Comparison of ENCODE assay signal across 7 cellular contexts in the genomic region with DNA sequence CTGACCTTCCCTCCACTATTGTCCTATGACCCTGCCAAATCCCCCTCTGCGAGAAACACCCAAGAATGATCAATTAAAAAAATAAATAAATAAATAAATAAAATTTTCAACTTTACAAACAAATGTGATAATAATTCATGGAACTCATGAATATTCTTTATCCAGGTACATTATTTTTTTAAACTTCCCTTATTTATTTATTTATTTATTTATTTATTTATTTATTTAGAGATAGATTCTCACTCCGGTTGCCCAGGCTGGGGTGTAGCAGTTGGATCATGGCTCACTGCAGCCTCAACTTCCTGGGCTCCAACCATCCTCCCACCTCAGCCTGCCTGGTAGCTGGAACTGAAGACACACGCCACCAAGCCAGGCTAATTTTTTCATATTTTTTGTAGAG. TPM values are rescaled to one million over a fixed set of nuclear protein-coding genes. Genes with fewer than 3 reads are reported as not detected.
DNase-seq lines count a peak whose midpoint lies in the region; ATAC-seq, FAIRE-seq and TF ChIP-seq lines count a peak whose summit lies in the region.
"Not testable (repeated sequence)": the region's sequence is repeated elsewhere in the genome, so short reads cannot be mapped to it uniquely, and the experiment has no call there.
"Had no signal": no experiment of that assay in that cellular context is flagged by ENCODE, and none has a peak within 500 bp of the region (broad histone marks: within the 10 kb centered on the region; RNA-seq: fewer than 3 reads in every experiment).

No MANE protein-coding gene starts in this region.

- not testable (repeated sequence) for H3K36me3 ChIP-seq in HEK293 (ENCODE audit: control insufficient read depth in 2 of 2, insufficient read depth in 1 of 2, low read length in 2 of 2)

- H3K4me1 ChIP-seq in A549; HEK293 (ENCODE audit: control insufficient read depth, insufficient read depth, low read length): not testable (repeated sequence)

- 79% methylated on average over 3 of the region's 3 CpGs for WGBS in A549 (ENCODE audit: missing lambda C conversion rate)

- not testable (repeated sequence) for H3K9me3 ChIP-seq in A549; HEK293 (ENCODE audit: control insufficient read depth, insufficient read depth, low read depth, low read length)

- POLR2A ChIA-PET in A549 (lab: Yijun Ruan, JAX); HEK293 (lab: Yijun Ruan, JAX): not testable (repeated sequence)

- CTCF ChIA-PET in A549 (lab: Yijun Ruan, JAX); HEK293 (lab: Yijun Ruan, JAX): not testable (repeated sequence)

- not testable (repeated sequence) for TF ChIP-seq CTCF in A549 (IDR thresholded peaks at IDR 0.05); HEK293 (tag by site-specific recombination; IDR thresholded peaks at IDR 0.05)

- not testable (repeated sequence) for ATAC-seq in A549

- TF ChIP-seq RAD21 in A549 (conservative IDR thresholded peaks at IDR 0.05 in 1 of 2, IDR thresholded peaks at IDR 0.05 in 1 of 2) = not testable (repeated sequence)

- TF ChIP-seq POLR2A in A549 (IDR thresholded peaks at IDR 0.05; ENCODE audit: low read length) = not testable (repeated sequence)

- DNase-seq in A549 (ENCODE audit: low read depth in 1 of 2, low spot score in 1 of 2) = not testable (repeated sequence)

- not testable (repeated sequence) for H3K27ac ChIP-seq in A549; HEK293 (ENCODE audit: extremely low read depth, low read depth, low read length)

- not testable (repeated sequence) for TF ChIP-seq EP300 in A549 (IDR thresholded peaks at IDR 0.05)

- not testable (repeated sequence) for H3K4me3 ChIP-seq in A549; HEK293 (ENCODE audit: low read depth, low read length)

- H3K4me2 ChIP-seq in A549 = not testable (repeated sequence)

- FAIRE-seq in A549 (lab: Jason Lieb, UNC) = not testable (repeated sequence)

TF ChIP-seq in A549, 52 proteins besides CTCF, POLR2A, EP300 and RAD21:
- TF ChIP-seq ZC3H11A (IDR thresholded peaks at IDR 0.05) = peak; percentile 52
TF ChIP-seq in A549: peak in this region for 1; not testable (repeated sequence) for 51.

TF ChIP-seq in HEK293, 187 proteins besides CTCF, POLR2A, EP300 and RAD21 (continues in another document):
- TF ChIP-seq, protein P1, sequence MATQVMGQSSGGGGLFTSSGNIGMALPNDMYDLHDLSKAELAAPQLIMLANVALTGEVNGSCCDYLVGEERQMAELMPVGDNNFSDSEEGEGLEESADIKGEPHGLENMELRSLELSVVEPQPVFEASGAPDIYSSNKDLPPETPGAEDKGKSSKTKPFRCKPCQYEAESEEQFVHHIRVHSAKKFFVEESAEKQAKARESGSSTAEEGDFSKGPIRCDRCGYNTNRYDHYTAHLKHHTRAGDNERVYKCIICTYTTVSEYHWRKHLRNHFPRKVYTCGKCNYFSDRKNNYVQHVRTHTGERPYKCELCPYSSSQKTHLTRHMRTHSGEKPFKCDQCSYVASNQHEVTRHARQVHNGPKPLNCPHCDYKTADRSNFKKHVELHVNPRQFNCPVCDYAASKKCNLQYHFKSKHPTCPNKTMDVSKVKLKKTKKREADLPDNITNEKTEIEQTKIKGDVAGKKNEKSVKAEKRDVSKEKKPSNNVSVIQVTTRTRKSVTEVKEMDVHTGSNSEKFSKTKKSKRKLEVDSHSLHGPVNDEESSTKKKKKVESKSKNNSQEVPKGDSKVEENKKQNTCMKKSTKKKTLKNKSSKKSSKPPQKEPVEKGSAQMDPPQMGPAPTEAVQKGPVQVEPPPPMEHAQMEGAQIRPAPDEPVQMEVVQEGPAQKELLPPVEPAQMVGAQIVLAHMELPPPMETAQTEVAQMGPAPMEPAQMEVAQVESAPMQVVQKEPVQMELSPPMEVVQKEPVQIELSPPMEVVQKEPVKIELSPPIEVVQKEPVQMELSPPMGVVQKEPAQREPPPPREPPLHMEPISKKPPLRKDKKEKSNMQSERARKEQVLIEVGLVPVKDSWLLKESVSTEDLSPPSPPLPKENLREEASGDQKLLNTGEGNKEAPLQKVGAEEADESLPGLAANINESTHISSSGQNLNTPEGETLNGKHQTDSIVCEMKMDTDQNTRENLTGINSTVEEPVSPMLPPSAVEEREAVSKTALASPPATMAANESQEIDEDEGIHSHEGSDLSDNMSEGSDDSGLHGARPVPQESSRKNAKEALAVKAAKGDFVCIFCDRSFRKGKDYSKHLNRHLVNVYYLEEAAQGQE (tag by site-specific recombination; IDR thresholded peaks at IDR 0.05) = 0 out of 2 replicates have a peak, but pooled peaks have one; percentile 36
- TF ChIP-seq ZXDB (tag by site-specific recombination; IDR thresholded peaks at IDR 0.05) (0 out of 2 replicates have a peak, but pooled peaks have one; percentile 32), ZNF555 (tag by site-specific recombination; conservative IDR thresholded peaks at IDR 0.05) (peak; percentile 51), ZNF433 (tag by site-specific recombination; IDR thresholded peaks at IDR 0.05; ENCODE audit: low read depth) (0 out of 2 replicates have a peak, but pooled peaks have one; percentile 17), ZNF140 (tag by site-specific recombination; IDR thresholded peaks at IDR 0.05) (peak; percentile 51; the same call in 1 of the 2 replicates), ZNF510 (tag by site-specific recombination; IDR thresholded peaks at IDR 0.05; ENCODE audit: insufficient replicate concordance) (peak; percentile 11), ZNF426 (tag by site-specific recombination; IDR thresholded peaks at IDR 0.05) (peak; percentile 57), ZBTB8A (tag by site-specific recombination; IDR thresholded peaks at IDR 0.05) (0 out of 2 replicates have a peak, but pooled peaks have one; percentile 32)

RNA-seq across cellular contexts. Expression of a gene that starts 2.2 kb away (rescaled TPM):
- polyA plus RNA-seq in A549 (2011; rRNA removed) (not detected in 2 replicates), A549 (2017; fragmentation: RNase III; extraction: RNeasy Plus Mini Kit Qiagen cat#74134 plus additional on column Dnase treatment) (0.16 to 0.18 TPM in 2 of 3 replicates, not detected in the other)
- not detected in 2 replicates for polyA plus RNA-seq in A549 (2012; cell fraction: cytosol; rRNA removed)
- polyA plus RNA-seq in A549 (2012; cell fraction: nucleus; rRNA removed) = not detected in 2 replicates
- polyA minus RNA-seq in A549 (2011; rRNA and poly(A)+ RNA removed) = not detected in 2 replicates
- polyA plus RNA-seq: AG04450; BJ; CD14-positive monocyte; CD4-positive, alpha-beta memory T cell; CD8-positive, alpha-beta memory T cell had no signal

RNA-seq across cellular contexts. Expression of a gene that starts 38.3 kb away (rescaled TPM):
- polyA plus RNA-seq in A549 (2011; rRNA removed) (111 and 129 TPM in 2 replicates), A549 (2017; fragmentation: RNase III; extraction: RNeasy Plus Mini Kit Qiagen cat#74134 plus additional on column Dnase treatment) (95.9 to 103 TPM (median 97.3 TPM) in 3 replicates)
- 117 and 127 TPM in 2 replicates for polyA plus RNA-seq in A549 (2012; cell fraction: cytosol; rRNA removed)
- polyA plus RNA-seq in A549 (2012; cell fraction: nucleus; rRNA removed) = 90.6 and 117 TPM in 2 replicates
- polyA minus RNA-seq in A549 (2011; rRNA and poly(A)+ RNA removed) = 68.9 and 90.3 TPM in 2 replicates

RNA-seq across cellular contexts. Expression of a gene that starts 46.3 kb away (rescaled TPM):
- polyA plus RNA-seq in A549 (2011; rRNA removed) (30.4 and 40.6 TPM in 2 replicates), A549 (2017; fragmentation: RNase III; extraction: RNeasy Plus Mini Kit Qiagen cat#74134 plus additional on column Dnase treatment) (24.6 to 35.8 TPM (median 33.0 TPM) in 3 replicates)
- polyA plus RNA-seq in A549 (2012; cell fraction: cytosol; rRNA removed) = 39.5 and 49.5 TPM in 2 replicates
- polyA plus RNA-seq in A549 (2012; cell fraction: nucleus; rRNA removed) = 63.7 and 81.4 TPM in 2 replicates
- polyA minus RNA-seq in A549 (2011; rRNA and poly(A)+ RNA removed) = 52.6 and 80.3 TPM in 2 replicates

RNA-seq across cellular contexts. Expression of a gene that starts 52.5 kb away (rescaled TPM):
- 324 and 419 TPM in 2 replicates for polyA plus RNA-seq in A549 (2011; rRNA removed)
- 377 and 394 TPM in 2 replicates for polyA plus RNA-seq in A549 (2012; cell fraction: cytosol; rRNA removed)
- polyA plus RNA-seq in A549 (2012; cell fraction: nucleus; rRNA removed) = 280 and 419 TPM in 2 replicates
- 304 to 313 TPM (median 312 TPM) in 3 replicates for polyA plus RNA-seq in A549 (2017; fragmentation: RNase III; extraction: RNeasy Plus Mini Kit Qiagen cat#74134 plus additional on column Dnase treatment)
- 224 and 285 TPM in 2 replicates for polyA minus RNA-seq in A549 (2011; rRNA and poly(A)+ RNA removed)

RNA-seq across cellular contexts. Expression of a gene that starts 52.9 kb away (rescaled TPM):
- polyA plus RNA-seq in A549 (2011; rRNA removed) (32.8 and 33.2 TPM in 2 replicates), A549 (2017; fragmentation: RNase III; extraction: RNeasy Plus Mini Kit Qiagen cat#74134 plus additional on column Dnase treatment) (30.4 to 36.9 TPM (median 33.6 TPM) in 3 replicates)
- polyA plus RNA-seq in A549 (2012; cell fraction: cytosol; rRNA removed) = 45.2 and 57.6 TPM in 2 replicates
- polyA plus RNA-seq in A549 (2012; cell fraction: nucleus; rRNA removed) = 113 and 167 TPM in 2 replicates
- polyA minus RNA-seq in A549 (2011; rRNA and poly(A)+ RNA removed) = 34.9 and 38.3 TPM in 2 replicates
